In genomic region chr17:51164911-51165679, GRCh38 we compare ENCODE assay signal across 8 cellular contexts.
A peak's percentile ranks its signal among the peaks of the same experiment; 100 is the strongest.
DNase-seq lines count a peak whose midpoint lies in the region; ATAC-seq and TF ChIP-seq lines count a peak whose summit lies in the region.

No MANE protein-coding gene starts in this region.

- peak overlapping the region; percentile 25 for H3K9ac ChIP-seq in parathyroid adenoma

- no peaks in the 10 kb centered on the region for H3K9me3 ChIP-seq in parathyroid adenoma (ENCODE audit: control insufficient read depth, low read length)

- CTCF ChIA-PET in RWPE1 (lab: Yijun Ruan, JAX), result no interaction called here

- POLR2A ChIA-PET in RWPE1 (lab: Yijun Ruan, JAX; ENCODE audit: low non-redundant PET), result no interaction called here

- H3K27ac ChIP-seq in RWPE1 (peak overlapping the region; percentile 90), parathyroid adenoma (peak overlapping the region; percentile 84)

- no peaks in the 10 kb centered on the region for H3K4me1 ChIP-seq in parathyroid adenoma

- DNase-seq in NCI-H510A treated with DMSO at 0.1 percent for 48 hours (lab: John Stamatoyannopoulos, UW) (peak; percentile 62), NCI-H510A (lab: John Stamatoyannopoulos, UW) (no peak), RWPE1 (ENCODE audit: low spot score) (no peak), epithelial cell of esophagus (ENCODE audit: low read depth) (no peak), HuH-7 (ENCODE audit: low spot score) (no peak)
- DNase-seq in effector CD4-positive, alpha-beta T cell, result no peak

- H3K4me3 ChIP-seq in epithelial cell of esophagus (ENCODE audit: low read length), result peak overlapping the region; percentile 86
- no peak overlapping the region for H3K4me3 ChIP-seq in parathyroid adenoma (ENCODE audit: low read depth, low read length)

- TF ChIP-seq CTCF in RWPE1 (conservative IDR thresholded peaks at IDR 0.05; ENCODE audit: low read depth), result no peak
- TF ChIP-seq CTCF in epithelial cell of esophagus (IDR thresholded peaks at IDR 0.05; ENCODE audit: insufficient read depth, low read depth, low read length, missing control alignments), result no peak
- no peak for TF ChIP-seq CTCF in parathyroid adenoma (IDR thresholded peaks at IDR 0.05)

- H3K36me3 ChIP-seq in parathyroid adenoma (ENCODE audit: control insufficient read depth, insufficient read depth, low read length), result no peaks in the 10 kb centered on the region

- ATAC-seq in HG03280 (IDR thresholded peaks at IDR 0.05; ENCODE audit: unreplicated experiment), result no peak

- H2AFZ ChIP-seq in parathyroid adenoma, result peak overlapping the region; percentile 100

- H3K79me2 ChIP-seq in parathyroid adenoma, result no peaks in the 10 kb centered on the region

- peak overlapping the region; percentile 99 for H3K4me2 ChIP-seq in parathyroid adenoma (ENCODE audit: low read length)

- no peaks in the 10 kb centered on the region for H3K27me3 ChIP-seq in parathyroid adenoma (ENCODE audit: control insufficient read depth, insufficient read depth, low read length)
